In genomic region chr20:58424218-58424617, GRCh38 we compare ENCODE assay signal across 14 cellular contexts.
"Had no signal": no experiment of that assay in that cellular context is flagged by ENCODE, and none has a peak within 500 bp of the region (broad histone marks: within the 10 kb centered on the region; RNA-seq: fewer than 3 reads in every experiment).

No MANE protein-coding gene starts in this region.

- DNase-seq: activated CD4-positive, alpha-beta memory T cell treated with anti-CD3 and anti-CD28 coated beads, Interleukin-2, amount 10 ng/mL, durations not matched to agents 7 days and 5 days; activated CD4-positive, alpha-beta T cell treated with anti-CD3 and anti-CD28 coated beads for 36 hours; activated CD8-positive, alpha-beta memory T cell treated with anti-CD3 and anti-CD28 coated beads, Interleukin-2, amount 50 U/mL, for 4 hours; activated naive CD4-positive, alpha-beta T cell; activated T-cell treated with anti-CD3 and anti-CD28 coated beads, Interleukin-2, amount 50 U/mL, for 72 hours; colonic mucosa; foreskin keratinocyte; kidney; left ventricle myocardium superior; pancreas; retina; stimulated activated CD4-positive, alpha-beta T cell treated with anti-CD3 and anti-CD28 coated beads, Interleukin-4, amount 100 ng/mL, for 4 hours had no signal

- H3K4me3 Mint-ChIP-seq: activated CD4-positive, alpha-beta memory T cell treated with anti-CD3 and anti-CD28 coated beads, Interleukin-2, amount 10 ng/mL, durations not matched to agents 7 days and 5 days; activated CD4-positive, alpha-beta T cell treated with anti-CD3 and anti-CD28 coated beads for 36 hours; activated T-cell treated with anti-CD3 and anti-CD28 coated beads, Interleukin-2, amount 50 U/mL, for 72 hours had no signal

- H3K9me3 Mint-ChIP-seq: activated CD4-positive, alpha-beta memory T cell treated with anti-CD3 and anti-CD28 coated beads, Interleukin-2, amount 10 ng/mL, durations not matched to agents 7 days and 5 days had no signal

- H3K27me3 Mint-ChIP-seq: activated CD4-positive, alpha-beta memory T cell treated with anti-CD3 and anti-CD28 coated beads, Interleukin-2, amount 10 ng/mL, durations not matched to agents 7 days and 5 days; activated CD4-positive, alpha-beta T cell treated with anti-CD3 and anti-CD28 coated beads for 36 hours had no signal

- H3K4me1 ChIP-seq: colonic mucosa, pancreas had no signal

- H3K4me3 ChIP-seq: cardiac muscle cell, colonic mucosa, pancreas, tibial nerve had no signal

- H3K27me3 ChIP-seq: cardiac muscle cell, colonic mucosa, foreskin keratinocyte, pancreas, tibial nerve had no signal

- H3K4me1 Mint-ChIP-seq: activated CD4-positive, alpha-beta memory T cell treated with anti-CD3 and anti-CD28 coated beads, Interleukin-2, amount 10 ng/mL, durations not matched to agents 7 days and 5 days had no signal

- H3K9me3 ChIP-seq: colonic mucosa, pancreas, tibial nerve had no signal

- H3K36me3 ChIP-seq: cardiac muscle cell, colonic mucosa had no signal

- H3K27ac ChIP-seq: cardiac muscle cell, colonic mucosa, foreskin keratinocyte, pancreas had no signal

- H3K27ac Mint-ChIP-seq: activated CD4-positive, alpha-beta memory T cell treated with anti-CD3 and anti-CD28 coated beads, Interleukin-2, amount 10 ng/mL, durations not matched to agents 7 days and 5 days; activated CD4-positive, alpha-beta T cell treated with anti-CD3 and anti-CD28 coated beads for 36 hours; activated T-cell treated with anti-CD3 and anti-CD28 coated beads, Interleukin-2, amount 50 U/mL, for 72 hours had no signal

- ATAC-seq: activated CD4-positive, alpha-beta T cell treated with anti-CD3 and anti-CD28 coated beads for 36 hours; activated T-cell treated with anti-CD3 and anti-CD28 coated beads, Interleukin-2, amount 50 U/mL, for 72 hours; foreskin keratinocyte; left ventricle myocardium superior had no signal
